In genomic region chr9:87684627-87685204, GRCh38 we compare ENCODE assay signal across 8 cellular contexts. TPM values are rescaled to one million over a fixed set of nuclear protein-coding genes. Genes with fewer than 3 reads are reported as not detected.
DNase-seq lines count a peak whose midpoint lies in the region; ATAC-seq and TF ChIP-seq lines count a peak whose summit lies in the region.

No MANE protein-coding gene starts in this region.

- no peak overlapping the region for H3K27ac ChIP-seq in WERI-Rb-1
- no peak overlapping the region for H3K27ac ChIP-seq in right atrium auricular region
- peak overlapping the region in 4 of 8 donors; percentile 56 to 78 (median 64) for H3K27ac ChIP-seq in spleen
- H3K27ac ChIP-seq in CD8-positive, alpha-beta memory T cell (ENCODE audit: low read depth, low read length) = no peak overlapping the region

- DNase-seq in NCI-H510A treated with DMSO at 0.1 percent for 48 hours (lab: John Stamatoyannopoulos, UW) (peak; percentile 2), NCI-H510A (lab: John Stamatoyannopoulos, UW) (no peak), WERI-Rb-1 (peak; percentile 47), right atrium auricular region (ENCODE audit: low spot score) (peak; percentile 59), spleen (no peak)
- DNase-seq in CD8-positive, alpha-beta memory T cell = no peak

- H3K27me3 Mint-ChIP-seq in CD8-positive, alpha-beta memory T cell = no peaks in the 10 kb centered on the region

- H3K4me1 ChIP-seq in right atrium auricular region (no peaks in the 10 kb centered on the region), spleen (peaks cover 0 to 33% (median 25%) of the 10 kb centered on the region in 6 donors)
- peaks cover 3% of the 10 kb centered on the region for H3K4me1 ChIP-seq in CD8-positive, alpha-beta memory T cell (ENCODE audit: insufficient read depth, low read length)

- intact Hi-C loops in spleen (cut with DNase I; ENCODE audit: low total_unique reads) = no loop called here

- no peak overlapping the region for H3K4me3 Mint-ChIP-seq in CD8-positive, alpha-beta memory T cell

- H3K4me1 Mint-ChIP-seq in CD8-positive, alpha-beta memory T cell = peaks cover 6 to 9% (median 9%) of the 10 kb centered on the region in 3 donors

- TF ChIP-seq POLR2A in spleen (IDR thresholded peaks at IDR 0.05) = no peak

- TF ChIP-seq CTCF in WERI-Rb-1 (IDR thresholded peaks at IDR 0.05; ENCODE audit: low read depth, low read length) (peak; percentile 71), right atrium auricular region (IDR thresholded peaks at IDR 0.05) (peak; percentile 74 to 83), spleen (IDR thresholded peaks at IDR 0.05 in 8 of 11, conservative IDR thresholded peaks at IDR 0.05 in 3 of 11) (peak in 9 of 11 experiments; percentile 26 to 61 (median 45))

- H3K27ac Mint-ChIP-seq in CD8-positive, alpha-beta memory T cell = no peak overlapping the region

- no peaks in the 10 kb centered on the region for H3K9me3 Mint-ChIP-seq in CD8-positive, alpha-beta memory T cell

- ATAC-seq in GM19395 (IDR thresholded peaks at IDR 0.05; ENCODE audit: unreplicated experiment) (no peak), HG03378 (IDR thresholded peaks at IDR 0.05; ENCODE audit: unreplicated experiment) (no peak)

- no peaks in the 10 kb centered on the region for H3K27me3 ChIP-seq in WERI-Rb-1 (ENCODE audit: insufficient read depth, low read depth, severe bottlenecking)
- no peaks in the 10 kb centered on the region for H3K27me3 ChIP-seq in right atrium auricular region
- no peaks in the 10 kb centered on the region for H3K27me3 ChIP-seq in spleen (replicated peaks in 1 of 7)
- no peaks in the 10 kb centered on the region for H3K27me3 ChIP-seq in CD8-positive, alpha-beta memory T cell (ENCODE audit: insufficient read depth, low read length, poor library complexity, severe bottlenecking)

- CTCF ChIA-PET in CD8-positive, alpha-beta memory T cell (lab: Charles Lee) = interaction anchor here (0.7 kb wide), 1 partner anchor 11 kb away, joined by 3 read pairs; no protein-coding TSS in a partner anchor

- H3K36me3 Mint-ChIP-seq in CD8-positive, alpha-beta memory T cell = no peaks in the 10 kb centered on the region

- H3K9me3 ChIP-seq in WERI-Rb-1 (ENCODE audit: severe bottlenecking) (no peaks in the 10 kb centered on the region), right atrium auricular region (no peaks in the 10 kb centered on the region), spleen (no peaks in the 10 kb centered on the region)
- H3K9me3 ChIP-seq in CD8-positive, alpha-beta memory T cell (ENCODE audit: low read length) = no peaks in the 10 kb centered on the region

- H3K36me3 ChIP-seq in WERI-Rb-1 = peaks cover 26% of the 10 kb centered on the region
- H3K36me3 ChIP-seq in right atrium auricular region = no peaks in the 10 kb centered on the region
- peaks cover 0 to 37% (median 0%) of the 10 kb centered on the region in 6 donors for H3K36me3 ChIP-seq in spleen
- H3K36me3 ChIP-seq in CD8-positive, alpha-beta memory T cell (ENCODE audit: insufficient read depth, low read length) = no peaks in the 10 kb centered on the region

- H3K4me3 ChIP-seq in WERI-Rb-1 (ENCODE audit: low read depth, low read length) (no peak overlapping the region), right atrium auricular region (no peak overlapping the region), spleen (no peak overlapping the region)
- no peak overlapping the region for H3K4me3 ChIP-seq in CD8-positive, alpha-beta memory T cell (ENCODE audit: low read length)

- POLR2A ChIA-PET in CD8-positive, alpha-beta memory T cell (lab: Charles Lee) = no interaction called here

- WGBS in spleen, 5 donors = 60 to 77% (median 68%) methylated on average over 11 of the region's 11 CpGs

RNA-seq across cellular contexts. Expression of gene CTSL, which starts 41.2 kb away (rescaled TPM):
- total RNA-seq in right atrium auricular region (100 to 1,000 TPM; 122 to 169 TPM), spleen (100 to 1,000 TPM; 142 to 384 (median 170) TPM)
- polyA plus RNA-seq in spleen = 10 to 100 TPM; 37.8 to 94.0 (median 51.5) TPM
- total RNA-seq in CD8-positive, alpha-beta memory T cell = 10 to 100 TPM in 1 of 2 experiments, 1 to 10 TPM in 1; 8.8 to 10.7 TPM
- polyA plus RNA-seq in CD8-positive, alpha-beta memory T cell = 0.82 TPM

Comparison
In these comparisons a context has a peak if more than half of its experiments do, and no peak if none do; other contexts are left out.
1. DNase-seq: peak in NCI-H510A treated with DMSO at 0.1 percent for 48 hours (single experiment), WERI-Rb-1 (single experiment) and right atrium auricular region (single experiment); none in NCI-H510A (single experiment), spleen (single experiment) and CD8-positive, alpha-beta memory T cell (0 of 5).
2. RNA of gene CTSL, which starts 41.2 kb away (total RNA-seq): 142 to 384 TPM in spleen and 122 to 169 TPM in right atrium auricular region; 8.8 to 10.7 TPM in CD8-positive, alpha-beta memory T cell; every median in the first group is over 10 times any median in the second.
3. Peak in every context shown above with its lines, with median percentiles within 50 percentile points of each other: CTCF ChIP-seq.